In genomic region chr15:91807122-91807521, GRCh38 we compare ENCODE assay signal across 29 cellular contexts. TPM values are rescaled to one million over a fixed set of nuclear protein-coding genes. Genes with fewer than 3 reads are reported as not detected.
DNase-seq lines count a peak whose midpoint lies in the region; ATAC-seq and TF ChIP-seq lines count a peak whose summit lies in the region.
"Had no signal": no experiment of that assay in that cellular context is flagged by ENCODE, and none has a peak within 500 bp of the region (broad histone marks: within the 10 kb centered on the region; RNA-seq: fewer than 3 reads in every experiment).

No MANE protein-coding gene starts in this region.

- H3K4me1 ChIP-seq in left lung = no peaks in the 10 kb centered on the region
- H3K4me1 ChIP-seq in tibial artery = no peaks in the 10 kb centered on the region
- H3K4me1 ChIP-seq: foreskin keratinocyte had no signal

- intact Hi-C loops in left lung (cut with DNase I) (no loop called here), tibial artery (cut with DNase I; ENCODE audit: low total_unique reads) (no loop called here)

- H3K9me3 ChIP-seq in left lung = no peaks in the 10 kb centered on the region
- no peaks in the 10 kb centered on the region for H3K9me3 ChIP-seq in tibial artery
- H3K9me3 ChIP-seq: esophagus squamous epithelium had no signal

- H3K27ac ChIP-seq in left lung = no peak overlapping the region
- H3K27ac ChIP-seq in tibial artery = no peak overlapping the region
- H3K27ac ChIP-seq: esophagus squamous epithelium, foreskin keratinocyte, hepatocyte had no signal

- peak; percentile 69 for ATAC-seq in left lung
- no peak for ATAC-seq in activated naive CD4-positive, alpha-beta T cell treated with anti-CD3 and anti-CD28 coated beads, Interleukin-2, amount 50 U/mL, for 72 hours
- ATAC-seq: foreskin keratinocyte; naive thymus-derived CD8-positive, alpha-beta T cell; right cardiac atrium; Right ventricle myocardium inferior had no signal

- no peaks in the 10 kb centered on the region for H3K36me3 Mint-ChIP-seq in activated naive CD4-positive, alpha-beta T cell treated with anti-CD3 and anti-CD28 coated beads, Interleukin-2, amount 50 U/mL, for 72 hours
- H3K36me3 Mint-ChIP-seq: activated CD4-positive, alpha-beta memory T cell treated with anti-CD3 and anti-CD28 coated beads for 36 hours; brain; CD4-positive, CD25-positive, alpha-beta regulatory T cell had no signal

- TF ChIP-seq CTCF in left lung (IDR thresholded peaks at IDR 0.05) = no peak
- no peak for TF ChIP-seq CTCF in tibial artery (IDR thresholded peaks at IDR 0.05)

- no peak overlapping the region for H3K27ac Mint-ChIP-seq in activated naive CD4-positive, alpha-beta T cell treated with anti-CD3 and anti-CD28 coated beads, Interleukin-2, amount 50 U/mL, for 72 hours
- H3K27ac Mint-ChIP-seq: activated CD4-positive, alpha-beta memory T cell treated with anti-CD3 and anti-CD28 coated beads for 36 hours; activated T-helper 1 cell treated with anti-CD3 and anti-CD28 coated beads, Interleukin-12 subunit alpha, Interleukin-12 subunit beta, Interleukin-2, Interleukin-4 antibody, amounts not matched to agents 30 ng/mL and 10 ng/mL and 1 ng/mL, durations not matched to agents 14 hours and 24 hours and 36 hours; brain; CD4-positive, CD25-positive, alpha-beta regulatory T cell; dendritic cell treated with granulocyte-macrophage colony-stimulating factor and Interleukin-4, amounts not matched to agents 40 ng/mL and 50 ng/mL, for 4 days; HFFc6 had no signal

- DNase-seq in NCI-H187 treated with DMSO at 0.1 percent for 48 hours (lab: John Stamatoyannopoulos, UW) (peak; percentile 25), NCI-H187 (lab: John Stamatoyannopoulos, UW) (no peak), NCI-H2029 (lab: John Stamatoyannopoulos, UW) (peak; percentile 90), NCI-H69 (lab: John Stamatoyannopoulos, UW) (peak; percentile 56), left lung (no peak), ecto neural progenitor cell (ENCODE audit: low spot score) (no peak), tibial artery (no peak)
- no peak for DNase-seq in activated naive CD4-positive, alpha-beta T cell treated with anti-CD3 and anti-CD28 coated beads, Interleukin-2, amount 50 U/mL, for 72 hours (ENCODE audit: low spot score in 2 of 2)
- DNase-seq: 8988T; activated CD4-positive, alpha-beta memory T cell treated with anti-CD3 and anti-CD28 coated beads for 36 hours; activated CD4-positive, CD25-positive, alpha-beta regulatory T cell treated with anti-CD3 and anti-CD28 coated beads, Interleukin-2, amount 50 U/mL, for 72 hours; activated CD8-positive, alpha-beta memory T cell treated with anti-CD3 and anti-CD28 coated beads, Interleukin-2, amount 50 U/mL, for 4 hours; activated naive CD4-positive, alpha-beta T cell treated with Interleukin-2 at 50 U/mL for 16 hours; CD4-positive, CD25-positive, alpha-beta regulatory T cell; EL; esophagus squamous epithelium; foreskin keratinocyte; HFFc6; naive thymus-derived CD8-positive, alpha-beta T cell; NCI-H446; right cardiac atrium; stimulated activated CD4-positive, alpha-beta T cell treated with anti-CD3 and anti-CD28 coated beads, Interleukin-1b, Interleukin-23, amount 100 ng/mL, for 48 hours; stimulated activated naive CD4-positive, alpha-beta T cell treated with Interleukin-2 at 50 U/mL for 16 hours had no signal

- H3K27me3 ChIP-seq in left lung (peaks cover 0 to 8% of the 10 kb centered on the region in 2 donors), tibial artery (no peaks in the 10 kb centered on the region)

- H3K9me3 Mint-ChIP-seq in activated naive CD4-positive, alpha-beta T cell treated with anti-CD3 and anti-CD28 coated beads, Interleukin-2, amount 50 U/mL, for 72 hours = no peaks in the 10 kb centered on the region
- H3K9me3 Mint-ChIP-seq: activated CD4-positive, alpha-beta memory T cell treated with anti-CD3 and anti-CD28 coated beads for 36 hours; activated T-helper 1 cell treated with anti-CD3 and anti-CD28 coated beads, Interleukin-12 subunit alpha, Interleukin-12 subunit beta, Interleukin-2, Interleukin-4 antibody, amounts not matched to agents 30 ng/mL and 10 ng/mL and 1 ng/mL, durations not matched to agents 14 hours and 24 hours and 36 hours had no signal

- H3K4me3 ChIP-seq in left lung (no peak overlapping the region), tibial artery (no peak overlapping the region)
- H3K4me3 ChIP-seq: esophagus squamous epithelium, hepatocyte, lung had no signal

- H3K36me3 ChIP-seq in left lung = no peaks in the 10 kb centered on the region
- H3K36me3 ChIP-seq in tibial artery = no peaks in the 10 kb centered on the region
- H3K36me3 ChIP-seq: esophagus squamous epithelium had no signal

RNA-seq across cellular contexts. Expression of gene SLCO3A1, which starts 46.4 kb away (rescaled TPM):
- total RNA-seq in left lung = 10 to 100 TPM; 48.4 to 49.0 TPM
- total RNA-seq in activated naive CD4-positive, alpha-beta T cell treated with anti-CD3 and anti-CD28 coated beads, Interleukin-2, amount 50 U/mL, for 72 hours = 1 to 10 TPM; 3.2 to 3.9 TPM

Comparison
In these comparisons a context has a peak if more than half of its experiments do, and no peak if none do; other contexts are left out.
1. DNase-seq: peak in NCI-H187 treated with DMSO at 0.1 percent for 48 hours (single experiment), NCI-H2029 (single experiment) and NCI-H69 (single experiment); none in NCI-H187 (0 of 2), left lung (0 of 2), ecto neural progenitor cell (single experiment), activated naive CD4-positive, alpha-beta T cell treated with anti-CD3 and anti-CD28 coated beads, Interleukin-2, amount 50 U/mL, for 72 hours (0 of 2) and tibial artery (0 of 2).
2. RNA of gene SLCO3A1, which starts 46.4 kb away (total RNA-seq): 48.4 to 49.0 TPM in left lung; 3.2 to 3.9 TPM in activated naive CD4-positive, alpha-beta T cell treated with anti-CD3 and anti-CD28 coated beads, Interleukin-2, amount 50 U/mL, for 72 hours; every median in the first group is over 4 times any median in the second.